Comparison of ENCODE assay signal across 14 cellular contexts in the genomic region with DNA sequence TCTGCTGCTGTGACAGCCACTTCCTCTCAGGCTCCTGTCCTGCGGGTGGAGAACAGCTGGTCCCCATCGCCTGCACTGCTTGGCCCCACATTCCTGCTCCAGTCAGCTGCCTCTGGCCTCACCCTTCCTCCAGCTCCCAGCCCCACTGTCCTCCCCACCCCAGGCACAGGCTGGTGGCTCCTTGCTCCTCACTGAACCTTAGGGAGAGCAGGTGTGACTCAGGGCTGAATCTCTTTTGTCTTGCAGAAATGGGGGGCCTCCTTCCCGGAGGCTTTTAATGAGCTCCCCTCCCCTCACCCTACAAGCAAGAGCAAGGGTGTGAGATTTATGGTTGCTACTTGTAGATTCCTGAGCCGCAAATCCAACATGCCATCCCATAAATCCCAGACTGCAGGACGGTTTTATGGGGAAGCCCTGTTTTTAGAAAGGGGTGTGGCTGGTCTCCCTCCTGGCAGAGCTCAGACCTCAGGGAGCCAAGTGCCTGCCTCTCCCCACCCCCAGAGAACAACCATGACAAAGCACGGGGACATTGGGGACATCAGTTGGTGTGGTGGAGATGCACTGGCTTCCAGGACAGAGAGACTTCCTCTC. TPM values are rescaled to one million over a fixed set of nuclear protein-coding genes. Genes with fewer than 3 reads are reported as not detected.
DNase-seq lines count a peak whose midpoint lies in the region; ATAC-seq and TF ChIP-seq lines count a peak whose summit lies in the region.
"Had no signal": no experiment of that assay in that cellular context is flagged by ENCODE, and none has a peak within 500 bp of the region (broad histone marks: within the 10 kb centered on the region; RNA-seq: fewer than 3 reads in every experiment).

No MANE protein-coding gene starts in this region.

- ATAC-seq in mucosa of descending colon (peak; percentile 44), HG03095 (IDR thresholded peaks at IDR 0.05; ENCODE audit: unreplicated experiment) (no peak)

- no peak overlapping the region; the same call in 1 of the 2 replicates for H3K27ac ChIP-seq in HUES6 (ENCODE audit: low read depth, low read length)
- H3K27ac ChIP-seq: skin epidermis had no signal

- no peaks in the 10 kb centered on the region for H3K9me3 ChIP-seq in HUES6 (ENCODE audit: control insufficient read depth, insufficient read depth, low read depth, low read length)
- no peaks in the 10 kb centered on the region for H3K9me3 ChIP-seq in mucosa of descending colon

- H3K4me1 ChIP-seq in HUES6 (ENCODE audit: control insufficient read depth, insufficient read depth, low read length) (peaks cover 53% of the 10 kb centered on the region), mucosa of descending colon (ENCODE audit: low read depth) (peaks cover 23% of the 10 kb centered on the region)

- peak; percentile 44 for DNase-seq in AG08395 (ENCODE audit: low spot score)
- DNase-seq in head of caudate nucleus: peak; percentile 39 to 89 (median 72)
- DNase-seq in mucosa of descending colon: no peak
- DNase-seq in NOMO-1 (lab: John Stamatoyannopoulos, UW; ENCODE audit: unreplicated experiment in 2 of 2): no peak
- DNase-seq in GM13976 (ENCODE audit: low spot score): no peak
- DNase-seq in activated CD4-positive, alpha-beta T cell treated with anti-CD3 and anti-CD28 coated beads for 48 hours: no peak
- DNase-seq: activated CD4-positive, alpha-beta T cell treated with anti-CD3 and anti-CD28 coated beads, Interleukin-2, amount 50 U/mL, for 1 hour; activated gamma-delta T cell; DND-41; mammary epithelial cell; NCI-H2029 had no signal

- H3K27me3 ChIP-seq in HUES6 (ENCODE audit: control insufficient read depth, insufficient read depth, low read length): no peaks in the 10 kb centered on the region

- intact Hi-C loops in head of caudate nucleus (cut with DNase I): no loop called here
- intact Hi-C loops in mucosa of descending colon (cut with DNase I, micrococcal nuclease): loop anchor here in 1 of 2 donors (5.0 kb wide), 1 partner anchor 32 kb away; no protein-coding TSS in a partner anchor

- H3K9ac ChIP-seq in HUES6 (ENCODE audit: low read length): peak overlapping the region; percentile 38

- TF ChIP-seq CTCF in mucosa of descending colon (IDR thresholded peaks at IDR 0.05): no peak
- no peak for TF ChIP-seq CTCF in GM13976 (IDR thresholded peaks at IDR 0.05; ENCODE audit: borderline replicate concordance, control extremely low read depth, extremely low read depth, insufficient read depth, missing control alignments)

- in situ Hi-C loops in GM13976 (cut with MboI; ENCODE audit: low sequenced_read_pairs, unreplicated experiment): loop anchor here (10.0 kb wide), 1 partner anchor 125 kb away; no protein-coding TSS in a partner anchor

- H3K4me3 ChIP-seq in HUES6 (ENCODE audit: low read depth, low read length): no peak overlapping the region
- H3K4me3 ChIP-seq in mucosa of descending colon: no peak overlapping the region
- H3K4me3 ChIP-seq: skin epidermis had no signal

- peaks cover 3% of the 10 kb centered on the region for H3K36me3 ChIP-seq in HUES6 (ENCODE audit: control insufficient read depth, insufficient read depth, low read length)
- H3K36me3 ChIP-seq in mucosa of descending colon (ENCODE audit: low read depth): no peaks in the 10 kb centered on the region

RNA-seq across cellular contexts. Expression of gene CDK18, which starts 15.2 kb away (rescaled TPM):
- total RNA-seq in mucosa of descending colon: 10 to 100 TPM; 32.1 to 41.2 (median 37.0) TPM

Comparison
In these comparisons a context has a peak if more than half of its experiments do, and no peak if none do; other contexts are left out.
1. DNase-seq: peak in AG08395 (single experiment) and head of caudate nucleus (42 of 42); none in mucosa of descending colon (0 of 3), NOMO-1 (0 of 2), GM13976 (single experiment) and activated CD4-positive, alpha-beta T cell treated with anti-CD3 and anti-CD28 coated beads for 48 hours (single experiment).